1 cellular context compared by ENCODE assay signal in genomic region chr2:96930351-96931015, GRCh38.
TF ChIP-seq lines count a peak whose summit lies in the region.

No MANE protein-coding gene starts in this region.

TF ChIP-seq in K562, 482 proteins besides CTCF, POLR2A, EP300 and RAD21 (continued from another document):
- TF ChIP-seq JUND (IDR thresholded peaks at IDR 0.05; ENCODE audit: borderline replicate concordance, low read depth, low read length) (peak; percentile 34; the same call in 1 of the 2 replicates), JUND (tag; IDR thresholded peaks at IDR 0.05; ENCODE audit: borderline replicate concordance, low read depth, low read length) (no peak; the same call in 2 of the 3 replicates), RCOR1 (IDR thresholded peaks at IDR 0.05; ENCODE audit: borderline replicate concordance in 1 of 2, low read depth in 2 of 2, low read length in 2 of 2) (peak in 1 of 2 experiments; percentile 44; a peak in 1 of 4 replicates), ZFX (CRISPR knock-in tag; IDR thresholded peaks at IDR 0.05) (peak; percentile 53; the same call in 1 of the 2 replicates), ARID1B (IDR thresholded peaks at IDR 0.05) (0 out of 2 replicates have a peak, but pooled peaks have one; percentile 23), PKNOX1 (IDR thresholded peaks at IDR 0.05) (no peak), ELF4 (CRISPR knock-in tag; IDR thresholded peaks at IDR 0.05) (0 out of 2 replicates have a peak, but pooled peaks have one; percentile 37), MYC (IDR thresholded peaks at IDR 0.05; ENCODE audit: low read depth, low read length) (no peak), MYC (CRISPR knock-in tag; IDR thresholded peaks at IDR 0.05; ENCODE audit: borderline replicate concordance, low read depth) (no peak), MGA (IDR thresholded peaks at IDR 0.05) (peak; percentile 47; the same call in 1 of the 2 replicates), ATF7 (IDR thresholded peaks at IDR 0.05) (peak; percentile 73), PYGO2 (tag; IDR thresholded peaks at IDR 0.05) (no peak), TSHZ1 (CRISPR knock-in tag; IDR thresholded peaks at IDR 0.05) (0 out of 2 replicates have a peak, but pooled peaks have one; percentile 10), THRB (CRISPR knock-in tag; conservative IDR thresholded peaks at IDR 0.05) (no peak), SNIP1 (IDR thresholded peaks at IDR 0.05; ENCODE audit: low read depth) (no peak), AFF1 (IDR thresholded peaks at IDR 0.05; ENCODE audit: low read depth in 1 of 2, partially characterized antibody in 2 of 2) (peak in 1 of 2 experiments; percentile 24), SMARCA4 (IDR thresholded peaks at IDR 0.05) (0 out of 2 replicates have a peak, but pooled peaks have one; percentile 46), RBM15 (IDR thresholded peaks at IDR 0.05; ENCODE audit: insufficient read depth, low read length) (no peak)
TF ChIP-seq in K562: peak in this region for 14.
